ENCODE assay signal across 1 cellular context in the genomic region with DNA sequence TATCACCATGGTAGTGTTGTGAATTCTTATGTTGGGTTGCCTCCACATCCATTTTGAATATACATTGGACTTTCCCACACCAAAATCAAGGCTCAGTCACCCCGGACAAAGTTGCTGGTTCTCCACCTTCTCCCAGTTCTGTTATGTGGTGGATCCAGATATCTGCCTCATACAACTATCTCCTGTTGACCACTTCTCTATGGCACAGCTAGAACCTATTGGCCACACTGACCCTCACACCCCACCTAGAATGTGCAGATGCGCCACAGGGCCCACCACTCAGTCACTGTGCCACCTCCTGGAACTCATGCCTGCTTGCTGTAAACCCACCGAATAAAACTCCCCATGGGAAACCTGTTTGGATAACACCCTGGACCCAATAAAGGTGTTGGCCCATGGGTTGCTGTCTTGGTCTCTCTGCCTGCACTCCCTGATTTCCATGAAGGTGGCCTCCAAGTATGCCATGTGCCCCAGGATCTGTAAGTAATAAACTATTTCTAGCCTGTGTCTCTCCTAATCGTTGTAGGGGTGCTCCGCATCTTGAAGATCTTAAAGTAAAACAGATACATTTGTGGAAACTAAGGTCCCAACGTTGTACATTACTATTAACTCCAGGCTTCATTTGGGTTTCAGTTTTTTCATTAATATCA.
TF ChIP-seq lines count a peak whose summit lies in the region.

No MANE protein-coding gene starts in this region.

TF ChIP-seq in K562, 482 proteins besides CTCF, POLR2A, EP300 and RAD21:
- TF ChIP-seq TAL1 (IDR thresholded peaks at IDR 0.05) (no peak), RHOXF2B (CRISPR knock-in tag; conservative IDR thresholded peaks at IDR 0.05) (0 out of 2 replicates have a peak, but pooled peaks have one; percentile 2), ZNF175 (CRISPR knock-in tag; IDR thresholded peaks at IDR 0.05; ENCODE audit: low read depth) (peak; percentile 58; the same call in 1 of the 2 replicates), SMARCA4 (IDR thresholded peaks at IDR 0.05) (no peak), EP400 (IDR thresholded peaks at IDR 0.05) (peak; percentile 10; the same call in 1 of the 2 replicates), BACH1 (tag; IDR thresholded peaks at IDR 0.05) (0 out of 2 replicates have a peak, but pooled peaks have one; percentile 26), LCOR (CRISPR knock-in tag; IDR thresholded peaks at IDR 0.05) (no peak), MYC (IDR thresholded peaks at IDR 0.05; ENCODE audit: low read depth, low read length) (no peak), MYC (CRISPR knock-in tag; IDR thresholded peaks at IDR 0.05; ENCODE audit: borderline replicate concordance, low read depth) (peak; percentile 47; the same call in 1 of the 2 replicates), NR4A1 (CRISPR knock-in tag; IDR thresholded peaks at IDR 0.05) (peak; percentile 60; the same call in 1 of the 2 replicates), NR4A1 (tag; IDR thresholded peaks at IDR 0.05) (peak; percentile 60; the same call in 1 of the 2 replicates), POU5F1 (IDR thresholded peaks at IDR 0.05; ENCODE audit: borderline replicate concordance, low read depth, low read length, partially characterized antibody) (no peak), FOXA3 (CRISPR knock-in tag; conservative IDR thresholded peaks at IDR 0.05 in 1 of 2, IDR thresholded peaks at IDR 0.05 in 1 of 2) (peak in 1 of 2 experiments; percentile 42; a peak in 1 of 4 replicates), TRIM28 (IDR thresholded peaks at IDR 0.05) (no peak), HOXB6 (CRISPR knock-in tag; IDR thresholded peaks at IDR 0.05; ENCODE audit: borderline replicate concordance) (no peak), MECOM (CRISPR knock-in tag; IDR thresholded peaks at IDR 0.05) (peak; percentile 40; the same call in 1 of the 2 replicates), HDGF (IDR thresholded peaks at IDR 0.05) (peak; percentile 77; the same call in 1 of the 2 replicates), TAF9B (IDR thresholded peaks at IDR 0.05; ENCODE audit: partially characterized antibody) (no peak), ZNF212 (CRISPR knock-in tag; IDR thresholded peaks at IDR 0.05) (no peak), FOXK1 (CRISPR knock-in tag; IDR thresholded peaks at IDR 0.05; ENCODE audit: borderline replicate concordance) (0 out of 2 replicates have a peak, but pooled peaks have one; percentile 27), SNRNP70 (optimal IDR thresholded peaks at IDR 0.05; ENCODE audit: low read depth, low read length) (no peak), DMBX1 (CRISPR knock-in tag; IDR thresholded peaks at IDR 0.05; ENCODE audit: borderline replicate concordance) (peak; percentile 82), ZNF24 (IDR thresholded peaks at IDR 0.05) (no peak), SP2 (IDR thresholded peaks at IDR 0.05; ENCODE audit: extremely low read depth, low read depth, low read length, poor library complexity, severe bottlenecking) (no peak), THRAP3 (IDR thresholded peaks at IDR 0.05; ENCODE audit: borderline replicate concordance) (0 out of 2 replicates have a peak, but pooled peaks have one; percentile 53), JUNB (CRISPR knock-in tag; conservative IDR thresholded peaks at IDR 0.05) (no peak), EHMT2 (IDR thresholded peaks at IDR 0.05) (no peak; the same call in 1 of the 2 replicates), ZNF830 (CRISPR knock-in tag; IDR thresholded peaks at IDR 0.05) (0 out of 2 replicates have a peak, but pooled peaks have one; percentile 49), PHF21A (IDR thresholded peaks at IDR 0.05; ENCODE audit: borderline replicate concordance, low read depth) (no peak), WHSC1 (IDR thresholded peaks at IDR 0.05; ENCODE audit: low read length) (peak; percentile 99)
- TF ChIP-seq, protein P1, sequence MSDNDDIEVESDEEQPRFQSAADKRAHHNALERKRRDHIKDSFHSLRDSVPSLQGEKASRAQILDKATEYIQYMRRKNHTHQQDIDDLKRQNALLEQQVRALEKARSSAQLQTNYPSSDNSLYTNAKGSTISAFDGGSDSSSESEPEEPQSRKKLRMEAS (CRISPR knock-in tag; IDR thresholded peaks at IDR 0.05): peak; percentile 34; the same call in 1 of the 2 replicates
- TF ChIP-seq, protein P2, sequence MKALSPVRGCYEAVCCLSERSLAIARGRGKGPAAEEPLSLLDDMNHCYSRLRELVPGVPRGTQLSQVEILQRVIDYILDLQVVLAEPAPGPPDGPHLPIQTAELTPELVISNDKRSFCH (CRISPR knock-in tag; IDR thresholded peaks at IDR 0.05): no peak
- TF ChIP-seq, protein P2 (tag; IDR thresholded peaks at IDR 0.05): peak; percentile 56; the same call in 1 of the 2 replicates
- TF ChIP-seq, protein P3, sequence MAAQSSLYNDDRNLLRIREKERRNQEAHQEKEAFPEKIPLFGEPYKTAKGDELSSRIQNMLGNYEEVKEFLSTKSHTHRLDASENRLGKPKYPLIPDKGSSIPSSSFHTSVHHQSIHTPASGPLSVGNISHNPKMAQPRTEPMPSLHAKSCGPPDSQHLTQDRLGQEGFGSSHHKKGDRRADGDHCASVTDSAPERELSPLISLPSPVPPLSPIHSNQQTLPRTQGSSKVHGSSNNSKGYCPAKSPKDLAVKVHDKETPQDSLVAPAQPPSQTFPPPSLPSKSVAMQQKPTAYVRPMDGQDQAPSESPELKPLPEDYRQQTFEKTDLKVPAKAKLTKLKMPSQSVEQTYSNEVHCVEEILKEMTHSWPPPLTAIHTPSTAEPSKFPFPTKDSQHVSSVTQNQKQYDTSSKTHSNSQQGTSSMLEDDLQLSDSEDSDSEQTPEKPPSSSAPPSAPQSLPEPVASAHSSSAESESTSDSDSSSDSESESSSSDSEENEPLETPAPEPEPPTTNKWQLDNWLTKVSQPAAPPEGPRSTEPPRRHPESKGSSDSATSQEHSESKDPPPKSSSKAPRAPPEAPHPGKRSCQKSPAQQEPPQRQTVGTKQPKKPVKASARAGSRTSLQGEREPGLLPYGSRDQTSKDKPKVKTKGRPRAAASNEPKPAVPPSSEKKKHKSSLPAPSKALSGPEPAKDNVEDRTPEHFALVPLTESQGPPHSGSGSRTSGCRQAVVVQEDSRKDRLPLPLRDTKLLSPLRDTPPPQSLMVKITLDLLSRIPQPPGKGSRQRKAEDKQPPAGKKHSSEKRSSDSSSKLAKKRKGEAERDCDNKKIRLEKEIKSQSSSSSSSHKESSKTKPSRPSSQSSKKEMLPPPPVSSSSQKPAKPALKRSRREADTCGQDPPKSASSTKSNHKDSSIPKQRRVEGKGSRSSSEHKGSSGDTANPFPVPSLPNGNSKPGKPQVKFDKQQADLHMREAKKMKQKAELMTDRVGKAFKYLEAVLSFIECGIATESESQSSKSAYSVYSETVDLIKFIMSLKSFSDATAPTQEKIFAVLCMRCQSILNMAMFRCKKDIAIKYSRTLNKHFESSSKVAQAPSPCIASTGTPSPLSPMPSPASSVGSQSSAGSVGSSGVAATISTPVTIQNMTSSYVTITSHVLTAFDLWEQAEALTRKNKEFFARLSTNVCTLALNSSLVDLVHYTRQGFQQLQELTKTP (IDR thresholded peaks at IDR 0.05; ENCODE audit: low read depth in 1 of 2, partially characterized antibody in 2 of 2): peak in 1 of 2 experiments; percentile 34
- TF ChIP-seq, protein P4, sequence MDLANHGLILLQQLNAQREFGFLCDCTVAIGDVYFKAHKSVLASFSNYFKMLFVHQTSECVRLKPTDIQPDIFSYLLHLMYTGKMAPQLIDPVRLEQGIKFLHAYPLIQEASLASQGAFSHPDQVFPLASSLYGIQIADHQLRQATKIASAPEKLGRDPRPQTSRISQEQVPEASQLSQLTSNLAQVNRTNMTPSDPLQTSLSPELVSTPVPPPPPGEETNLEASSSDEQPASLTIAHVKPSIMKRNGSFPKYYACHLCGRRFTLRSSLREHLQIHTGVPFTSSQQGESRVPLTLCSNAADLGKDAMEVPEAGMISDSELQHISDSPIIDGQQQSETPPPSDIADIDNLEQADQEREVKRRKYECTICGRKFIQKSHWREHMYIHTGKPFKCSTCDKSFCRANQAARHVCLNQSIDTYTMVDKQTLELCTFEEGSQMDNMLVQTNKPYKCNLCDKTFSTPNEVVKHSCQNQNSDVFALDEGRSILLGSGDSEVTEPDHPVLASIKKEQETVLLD (IDR thresholded peaks at IDR 0.05): peak; percentile 29; the same call in 1 of the 2 replicates
- TF ChIP-seq, protein P5, sequence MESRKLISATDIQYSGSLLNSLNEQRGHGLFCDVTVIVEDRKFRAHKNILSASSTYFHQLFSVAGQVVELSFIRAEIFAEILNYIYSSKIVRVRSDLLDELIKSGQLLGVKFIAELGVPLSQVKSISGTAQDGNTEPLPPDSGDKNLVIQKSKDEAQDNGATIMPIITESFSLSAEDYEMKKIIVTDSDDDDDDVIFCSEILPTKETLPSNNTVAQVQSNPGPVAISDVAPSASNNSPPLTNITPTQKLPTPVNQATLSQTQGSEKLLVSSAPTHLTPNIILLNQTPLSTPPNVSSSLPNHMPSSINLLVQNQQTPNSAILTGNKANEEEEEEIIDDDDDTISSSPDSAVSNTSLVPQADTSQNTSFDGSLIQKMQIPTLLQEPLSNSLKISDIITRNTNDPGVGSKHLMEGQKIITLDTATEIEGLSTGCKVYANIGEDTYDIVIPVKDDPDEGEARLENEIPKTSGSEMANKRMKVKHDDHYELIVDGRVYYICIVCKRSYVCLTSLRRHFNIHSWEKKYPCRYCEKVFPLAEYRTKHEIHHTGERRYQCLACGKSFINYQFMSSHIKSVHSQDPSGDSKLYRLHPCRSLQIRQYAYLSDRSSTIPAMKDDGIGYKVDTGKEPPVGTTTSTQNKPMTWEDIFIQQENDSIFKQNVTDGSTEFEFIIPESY (CRISPR knock-in tag; IDR thresholded peaks at IDR 0.05): peak; percentile 26; the same call in 1 of the 2 replicates
- TF ChIP-seq, protein P6, sequence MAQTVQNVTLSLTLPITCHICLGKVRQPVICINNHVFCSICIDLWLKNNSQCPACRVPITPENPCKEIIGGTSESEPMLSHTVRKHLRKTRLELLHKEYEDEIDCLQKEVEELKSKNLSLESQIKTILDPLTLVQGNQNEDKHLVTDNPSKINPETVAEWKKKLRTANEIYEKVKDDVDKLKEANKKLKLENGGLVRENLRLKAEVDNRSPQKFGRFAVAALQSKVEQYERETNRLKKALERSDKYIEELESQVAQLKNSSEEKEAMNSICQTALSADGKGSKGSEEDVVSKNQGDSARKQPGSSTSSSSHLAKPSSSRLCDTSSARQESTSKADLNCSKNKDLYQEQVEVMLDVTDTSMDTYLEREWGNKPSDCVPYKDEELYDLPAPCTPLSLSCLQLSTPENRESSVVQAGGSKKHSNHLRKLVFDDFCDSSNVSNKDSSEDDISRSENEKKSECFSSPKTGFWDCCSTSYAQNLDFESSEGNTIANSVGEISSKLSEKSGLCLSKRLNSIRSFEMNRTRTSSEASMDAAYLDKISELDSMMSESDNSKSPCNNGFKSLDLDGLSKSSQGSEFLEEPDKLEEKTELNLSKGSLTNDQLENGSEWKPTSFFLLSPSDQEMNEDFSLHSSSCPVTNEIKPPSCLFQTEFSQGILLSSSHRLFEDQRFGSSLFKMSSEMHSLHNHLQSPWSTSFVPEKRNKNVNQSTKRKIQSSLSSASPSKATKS (CRISPR knock-in tag; IDR thresholded peaks at IDR 0.05): 0 out of 2 replicates have a peak, but pooled peaks have one; percentile 24
- TF ChIP-seq, protein P7, sequence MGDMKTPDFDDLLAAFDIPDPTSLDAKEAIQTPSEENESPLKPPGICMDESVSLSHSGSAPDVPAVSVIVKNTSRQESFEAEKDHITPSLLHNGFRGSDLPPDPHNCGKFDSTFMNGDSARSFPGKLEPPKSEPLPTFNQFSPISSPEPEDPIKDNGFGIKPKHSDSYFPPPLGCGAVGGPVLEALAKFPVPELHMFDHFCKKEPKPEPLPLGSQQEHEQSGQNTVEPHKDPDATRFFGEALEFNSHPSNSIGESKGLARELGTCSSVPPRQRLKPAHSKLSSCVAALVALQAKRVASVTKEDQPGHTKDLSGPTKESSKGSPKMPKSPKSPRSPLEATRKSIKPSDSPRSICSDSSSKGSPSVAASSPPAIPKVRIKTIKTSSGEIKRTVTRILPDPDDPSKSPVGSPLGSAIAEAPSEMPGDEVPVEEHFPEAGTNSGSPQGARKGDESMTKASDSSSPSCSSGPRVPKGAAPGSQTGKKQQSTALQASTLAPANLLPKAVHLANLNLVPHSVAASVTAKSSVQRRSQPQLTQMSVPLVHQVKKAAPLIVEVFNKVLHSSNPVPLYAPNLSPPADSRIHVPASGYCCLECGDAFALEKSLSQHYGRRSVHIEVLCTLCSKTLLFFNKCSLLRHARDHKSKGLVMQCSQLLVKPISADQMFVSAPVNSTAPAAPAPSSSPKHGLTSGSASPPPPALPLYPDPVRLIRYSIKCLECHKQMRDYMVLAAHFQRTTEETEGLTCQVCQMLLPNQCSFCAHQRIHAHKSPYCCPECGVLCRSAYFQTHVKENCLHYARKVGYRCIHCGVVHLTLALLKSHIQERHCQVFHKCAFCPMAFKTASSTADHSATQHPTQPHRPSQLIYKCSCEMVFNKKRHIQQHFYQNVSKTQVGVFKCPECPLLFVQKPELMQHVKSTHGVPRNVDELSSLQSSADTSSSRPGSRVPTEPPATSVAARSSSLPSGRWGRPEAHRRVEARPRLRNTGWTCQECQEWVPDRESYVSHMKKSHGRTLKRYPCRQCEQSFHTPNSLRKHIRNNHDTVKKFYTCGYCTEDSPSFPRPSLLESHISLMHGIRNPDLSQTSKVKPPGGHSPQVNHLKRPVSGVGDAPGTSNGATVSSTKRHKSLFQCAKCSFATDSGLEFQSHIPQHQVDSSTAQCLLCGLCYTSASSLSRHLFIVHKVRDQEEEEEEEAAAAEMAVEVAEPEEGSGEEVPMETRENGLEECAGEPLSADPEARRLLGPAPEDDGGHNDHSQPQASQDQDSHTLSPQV (IDR thresholded peaks at IDR 0.05): peak; percentile 85
